Comparison of ENCODE assay signal across 11 cellular contexts in genomic region chr1:153928776-153929432, GRCh38. TPM values are rescaled to one million over a fixed set of nuclear protein-coding genes. Genes with fewer than 3 reads are reported as not detected.
DNase-seq lines count a peak whose midpoint lies in the region; ATAC-seq and TF ChIP-seq lines count a peak whose summit lies in the region.
"Had no signal": no experiment of that assay in that cellular context is flagged by ENCODE, and none has a peak within 500 bp of the region (broad histone marks: within the 10 kb centered on the region; RNA-seq: fewer than 3 reads in every experiment).

No MANE protein-coding gene starts in this region.

- no peaks in the 10 kb centered on the region for H3K27me3 Mint-ChIP-seq in activated naive CD8-positive, alpha-beta T cell treated with anti-CD3 and anti-CD28 coated beads, Interleukin-2, amount 50 U/mL, for 24 hours
- H3K27me3 Mint-ChIP-seq in immature natural killer cell (ENCODE audit: low read depth in 3 of 3): peaks cover 0 to 5% (median 3%) of the 10 kb centered on the region in 3 donors
- H3K27me3 Mint-ChIP-seq: central memory CD8-positive, alpha-beta T cell had no signal

- no peaks in the 10 kb centered on the region for H3K36me3 Mint-ChIP-seq in activated naive CD8-positive, alpha-beta T cell treated with anti-CD3 and anti-CD28 coated beads, Interleukin-2, amount 50 U/mL, for 24 hours (ENCODE audit: low read depth)
- peaks cover 0 to 7% (median 0%) of the 10 kb centered on the region in 3 donors for H3K36me3 Mint-ChIP-seq in immature natural killer cell

- no peak for TF ChIP-seq POLR2A in prostate gland (IDR thresholded peaks at IDR 0.05)

- peaks cover 15% of the 10 kb centered on the region for H3K4me1 Mint-ChIP-seq in activated naive CD8-positive, alpha-beta T cell treated with anti-CD3 and anti-CD28 coated beads, Interleukin-2, amount 50 U/mL, for 24 hours
- peaks cover 14 to 16% of the 10 kb centered on the region in 2 donors for H3K4me1 Mint-ChIP-seq in immature natural killer cell

- TF ChIP-seq CTCF in prostate gland (IDR thresholded peaks at IDR 0.05) (no peak), GM20000 (IDR thresholded peaks at IDR 0.05; ENCODE audit: extremely low read depth, missing control alignments) (no peak)

- H3K27me3 ChIP-seq in prostate gland (replicated peaks; ENCODE audit: insufficient read depth): no peaks in the 10 kb centered on the region

- WGBS in prostate gland: 60% methylated on average over 6 of the region's 6 CpGs

- no peaks in the 10 kb centered on the region for H3K9me3 ChIP-seq in prostate gland

- H3K27ac ChIP-seq in temporal lobe (ENCODE audit: low read depth, low read length) (peak overlapping the region; percentile 97), prostate gland (no peak overlapping the region)

- no peak overlapping the region for H3K4me3 ChIP-seq in prostate gland

- H3K9me3 Mint-ChIP-seq in activated naive CD8-positive, alpha-beta T cell treated with anti-CD3 and anti-CD28 coated beads, Interleukin-2, amount 50 U/mL, for 24 hours: no peaks in the 10 kb centered on the region
- no peaks in the 10 kb centered on the region for H3K9me3 Mint-ChIP-seq in immature natural killer cell
- H3K9me3 Mint-ChIP-seq: central memory CD8-positive, alpha-beta T cell had no signal

- no peak for ATAC-seq in Right ventricle myocardium superior (ENCODE audit: poor library complexity)
- no peak for ATAC-seq in activated naive CD8-positive, alpha-beta T cell treated with anti-CD3 and anti-CD28 coated beads, Interleukin-2, amount 50 U/mL, for 24 hours
- ATAC-seq: right cardiac atrium had no signal

- intact Hi-C loops in cardiac septum (cut with DNase I) (no loop called here), Right ventricle myocardium superior (cut with DNase I) (no loop called here), prostate gland (cut with DNase I) (no loop called here)

- peaks cover 2% of the 10 kb centered on the region for H3K4me1 ChIP-seq in prostate gland (replicated peaks)

- H3K27ac Mint-ChIP-seq in activated naive CD8-positive, alpha-beta T cell treated with anti-CD3 and anti-CD28 coated beads, Interleukin-2, amount 50 U/mL, for 24 hours: peak overlapping the region; percentile 40
- H3K27ac Mint-ChIP-seq in immature natural killer cell: peak overlapping the region; percentile 33 to 78 (median 54)

- no peak overlapping the region for H3K4me3 Mint-ChIP-seq in activated naive CD8-positive, alpha-beta T cell treated with anti-CD3 and anti-CD28 coated beads, Interleukin-2, amount 50 U/mL, for 24 hours
- H3K4me3 Mint-ChIP-seq in immature natural killer cell: no peak overlapping the region
- H3K4me3 Mint-ChIP-seq: central memory CD8-positive, alpha-beta T cell had no signal

- DNase-seq in cardiac septum (ENCODE audit: low spot score) (peak; percentile 31), Right ventricle myocardium superior (no peak), immature natural killer cell (no peak), prostate gland (ENCODE audit: low spot score) (no peak), GM20000 (ENCODE audit: low spot score) (no peak), HUDEP-2 (lab: John Stamatoyannopoulos, UW; ENCODE audit: unreplicated experiment in 76 of 76) (no peak)
- no peak for DNase-seq in activated naive CD8-positive, alpha-beta T cell treated with anti-CD3 and anti-CD28 coated beads, Interleukin-2, amount 50 U/mL, for 24 hours
- DNase-seq: NCI-H510A treated with DMSO at 0.1 percent for 48 hours had no signal

- peaks cover 10 to 11% of the 10 kb centered on the region in 2 donors for H3K36me3 ChIP-seq in prostate gland

RNA-seq across cellular contexts. Expression of gene GATAD2B, which starts 6.1 kb away (rescaled TPM):
- 45.7 TPM for total RNA-seq in cardiac septum
- total RNA-seq in Right ventricle myocardium superior: 30.1 TPM
- 1 to 10 TPM; 1.3 to 5.5 (median 2.1) TPM for polyA plus RNA-seq in immature natural killer cell
- total RNA-seq in temporal lobe: 26.6 TPM
- 10 to 100 TPM; 24.5 to 29.7 TPM for total RNA-seq in prostate gland

RNA-seq across cellular contexts. Expression of gene DENND4B, which starts 17.6 kb away (rescaled TPM):
- total RNA-seq in cardiac septum: 42.7 TPM
- 45.5 TPM for total RNA-seq in Right ventricle myocardium superior
- polyA plus RNA-seq in immature natural killer cell: 10 to 100 TPM in 2 of 3 donors, 1 to 10 TPM in 1; 9.9 to 37.1 (median 11.5) TPM
- 15.2 TPM for total RNA-seq in temporal lobe
- total RNA-seq in prostate gland: 10 to 100 TPM; 18.1 to 28.3 TPM

RNA-seq across cellular contexts. Expression of gene CRTC2, which starts 29.5 kb away (rescaled TPM):
- 20.6 TPM for total RNA-seq in cardiac septum
- total RNA-seq in Right ventricle myocardium superior: 20.8 TPM
- polyA plus RNA-seq in immature natural killer cell: 10 to 100 TPM; 13.0 to 31.2 (median 19.3) TPM
- total RNA-seq in temporal lobe: 2.7 TPM
- 10 to 100 TPM; 18.5 to 30.2 TPM for total RNA-seq in prostate gland

RNA-seq across cellular contexts. Expression of gene SLC39A1, which starts 34.4 kb away (rescaled TPM):
- 40.2 TPM for total RNA-seq in cardiac septum
- total RNA-seq in Right ventricle myocardium superior: 46.9 TPM
- polyA plus RNA-seq in immature natural killer cell: 10 to 100 TPM; 52.3 to 84.8 (median 54.6) TPM
- total RNA-seq in temporal lobe: 21.6 TPM
- 100 to 1,000 TPM in 1 of 2 donors, 10 to 100 TPM in 1; 88.6 to 122 TPM for total RNA-seq in prostate gland

RNA-seq across cellular contexts. Expression of gene CREB3L4, which starts 38.8 kb away (rescaled TPM):
- 3.8 TPM for total RNA-seq in cardiac septum
- total RNA-seq in Right ventricle myocardium superior: 4.1 TPM
- polyA plus RNA-seq in immature natural killer cell: 10 to 100 TPM; 10.0 to 17.6 (median 15.2) TPM
- total RNA-seq in temporal lobe: 6.4 TPM
- total RNA-seq in prostate gland: 100 to 1,000 TPM; 109 to 386 TPM
